In genomic region chr5:16808936-16809815, GRCh38 we compare ENCODE assay signal across 12 cellular contexts.
A peak's percentile ranks its signal among the peaks of the same experiment; 100 is the strongest.
DNase-seq lines count a peak whose midpoint lies in the region; ATAC-seq and TF ChIP-seq lines count a peak whose summit lies in the region.
"Had no signal": no experiment of that assay in that cellular context is flagged by ENCODE, and none has a peak within 500 bp of the region (broad histone marks: within the 10 kb centered on the region; RNA-seq: fewer than 3 reads in every experiment).

No MANE protein-coding gene starts in this region.

- no peak for DNase-seq in WTC11 (ENCODE audit: low spot score)
- DNase-seq in hepatocyte (ENCODE audit: low spot score): no peak
- DNase-seq in progenitor cell of endocrine pancreas (ENCODE audit: low spot score, unreplicated experiment): no peak
- no peak for DNase-seq in activated gamma-delta T cell treated with Interleukin-2 at 50 U/mL for 16 hours
- DNase-seq in NCI-H1092 treated with DMSO at 0.1 percent for 48 hours (lab: John Stamatoyannopoulos, UW): no peak
- no peak for DNase-seq in NCI-H1048 (lab: John Stamatoyannopoulos, UW)
- DNase-seq: activated effector memory CD4-positive, alpha-beta T cell treated with anti-CD3 and anti-CD28 coated beads, Interleukin-2, amount 50 U/mL, for 16 hours; NCI-H2171; substantia nigra had no signal

- no peaks in the 10 kb centered on the region for H4K20me1 ChIP-seq in BLaER1 treated with 17β-estradiol and CSF1 and Interleukin-3, amounts not matched to agents 10 nM and 100 nM
- H4K20me1 ChIP-seq in hepatocyte (ENCODE audit: insufficient read depth, poor library complexity, severe bottlenecking): peaks cover 6% of the 10 kb centered on the region

- no peak overlapping the region for H3K27ac ChIP-seq in BLaER1 treated with 17β-estradiol and CSF1 and Interleukin-3, amounts not matched to agents 10 nM and 100 nM
- no peak overlapping the region for H3K27ac ChIP-seq in hepatocyte

- peaks cover 0 to 34% (median 26%) of the 10 kb centered on the region in 10 experiments; a peak in 17 of 20 replicates for H3K4me1 ChIP-seq in BLaER1 treated with 17β-estradiol and CSF1 and Interleukin-3, amounts not matched to agents 10 nM and 100 nM
- peaks cover 27% of the 10 kb centered on the region for H3K4me1 ChIP-seq in hepatocyte (ENCODE audit: insufficient read depth)

- H3K27ac Mint-ChIP-seq in WTC11 (peak overlapping the region; percentile 27; the same call in 1 of the 2 replicates), progenitor cell of endocrine pancreas (peak overlapping the region; percentile 63)
- H3K27ac Mint-ChIP-seq: B cell had no signal

- no peak overlapping the region for H3K4me3 ChIP-seq in BLaER1 treated with 17β-estradiol and CSF1 and Interleukin-3, amounts not matched to agents 10 nM and 100 nM
- H3K4me3 ChIP-seq in hepatocyte: no peak overlapping the region

- peak overlapping the region; percentile 22 to 76 (median 33); a peak in 19 of 22 replicates for H3K4me2 ChIP-seq in BLaER1 treated with 17β-estradiol and CSF1 and Interleukin-3, amounts not matched to agents 10 nM and 100 nM
- H3K4me2 ChIP-seq in hepatocyte: peak overlapping the region; percentile 26

- ATAC-seq in WTC11: no peak
- ATAC-seq in HG03159 (IDR thresholded peaks at IDR 0.05; ENCODE audit: unreplicated experiment): no peak

- H2AFZ ChIP-seq in hepatocyte: no peak overlapping the region

- H3K9me3 ChIP-seq in BLaER1 treated with 17β-estradiol and CSF1 and Interleukin-3, amounts not matched to agents 10 nM and 100 nM (replicated peaks in 1 of 11): peaks cover 0 to 18% (median 6%) of the 10 kb centered on the region in 11 experiments; a peak in 10 of 22 replicates
- no peaks in the 10 kb centered on the region for H3K9me3 ChIP-seq in hepatocyte (ENCODE audit: low read depth)

- CTCF ChIA-PET in WTC11 (lab: Charles Lee): interaction anchor here (1.1 kb wide), 1 partner anchor 18 kb away, joined by 3 read pairs; no protein-coding TSS in a partner anchor

- no peaks in the 10 kb centered on the region for H3K36me3 ChIP-seq in BLaER1 treated with 17β-estradiol and CSF1 and Interleukin-3, amounts not matched to agents 10 nM and 100 nM
- no peaks in the 10 kb centered on the region for H3K36me3 ChIP-seq in hepatocyte (replicated peaks; ENCODE audit: insufficient read depth, low read depth)

- H3K79me2 ChIP-seq in hepatocyte: peaks cover 57% of the 10 kb centered on the region

- H3K4me3 Mint-ChIP-seq in WTC11: no peak overlapping the region
- H3K4me3 Mint-ChIP-seq in progenitor cell of endocrine pancreas (ENCODE audit: low read depth): no peak overlapping the region
- H3K4me3 Mint-ChIP-seq: B cell had no signal

- H3K9ac ChIP-seq in BLaER1 treated with 17β-estradiol and CSF1 and Interleukin-3, amounts not matched to agents 10 nM and 100 nM: no peak overlapping the region

- WGBS in hepatocyte (ENCODE audit: low lambda C conversion rate, missing lambda C conversion rate): 87% methylated on average over 17 of the region's 17 CpGs

- H3K9me3 Mint-ChIP-seq in WTC11 (no peaks in the 10 kb centered on the region), progenitor cell of endocrine pancreas (ENCODE audit: low read depth) (no peaks in the 10 kb centered on the region)

- POLR2A ChIA-PET in WTC11 (lab: Charles Lee): no interaction called here

- H3K27me3 Mint-ChIP-seq in WTC11 (ENCODE audit: low read depth) (no peaks in the 10 kb centered on the region), progenitor cell of endocrine pancreas (no peaks in the 10 kb centered on the region)

- no peaks in the 10 kb centered on the region for H3K27me3 ChIP-seq in BLaER1 treated with 17β-estradiol and CSF1 and Interleukin-3, amounts not matched to agents 10 nM and 100 nM
- no peaks in the 10 kb centered on the region for H3K27me3 ChIP-seq in hepatocyte

- H3K4me1 Mint-ChIP-seq in WTC11 (peaks cover 16% of the 10 kb centered on the region), progenitor cell of endocrine pancreas (ENCODE audit: low read depth) (peaks cover 26% of the 10 kb centered on the region)
- H3K4me1 Mint-ChIP-seq: B cell had no signal

- TF ChIP-seq CTCF in WTC11 (IDR thresholded peaks at IDR 0.05) (no peak), hepatocyte (IDR thresholded peaks at IDR 0.05; ENCODE audit: poor library complexity) (no peak), progenitor cell of endocrine pancreas (IDR thresholded peaks at IDR 0.05; ENCODE audit: unreplicated experiment) (no peak)

- no peaks in the 10 kb centered on the region for H3K9me2 ChIP-seq in hepatocyte (replicated peaks; ENCODE audit: insufficient read depth)

- peaks cover 3% of the 10 kb centered on the region for H3K36me3 Mint-ChIP-seq in WTC11
- H3K36me3 Mint-ChIP-seq in progenitor cell of endocrine pancreas (ENCODE audit: insufficient read depth): peaks cover 1% of the 10 kb centered on the region

TF ChIP-seq in WTC11, 78 proteins besides CTCF, POLR2A, EP300 and RAD21:
- TF ChIP-seq TP53 (CRISPR knock-in tag; IDR thresholded peaks at IDR 0.05) (no peak), GABPB1 (CRISPR knock-in tag; IDR thresholded peaks at IDR 0.05) (no peak), OVOL2 (CRISPR knock-in tag; IDR thresholded peaks at IDR 0.05; ENCODE audit: borderline replicate concordance) (no peak), ZBTB21 (CRISPR knock-in tag; IDR thresholded peaks at IDR 0.05; ENCODE audit: borderline replicate concordance) (no peak), ZNF425 (CRISPR knock-in tag; conservative IDR thresholded peaks at IDR 0.05) (no peak), E2F5 (CRISPR knock-in tag; IDR thresholded peaks at IDR 0.05) (no peak), NR3C1 (CRISPR knock-in tag; conservative IDR thresholded peaks at IDR 0.05; ENCODE audit: low read depth) (no peak)
